In the genomic region with DNA sequence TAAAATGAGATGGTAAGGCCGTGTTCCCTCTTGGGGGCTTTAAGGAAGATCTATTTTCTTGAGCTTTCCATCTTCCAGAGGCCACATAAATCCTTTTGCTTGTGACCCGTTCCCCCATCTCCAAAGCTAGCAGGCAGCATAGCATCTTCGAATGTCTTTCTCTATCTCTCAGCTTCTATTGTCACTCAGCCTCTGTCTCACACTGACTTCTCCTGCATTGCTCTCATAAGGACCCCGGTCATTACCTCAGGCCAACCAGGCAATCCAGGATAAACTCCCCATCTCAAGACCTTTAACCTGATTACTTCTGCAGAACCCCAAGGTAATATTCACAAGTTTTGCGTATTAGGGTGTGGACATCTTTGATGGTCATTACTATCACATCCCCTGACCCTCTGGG, we compare ENCODE assay signal across 14 cellular contexts.
DNase-seq lines count a peak whose midpoint lies in the region; ATAC-seq and TF ChIP-seq lines count a peak whose summit lies in the region.
"Had no signal": no experiment of that assay in that cellular context is flagged by ENCODE, and none has a peak within 500 bp of the region (broad histone marks: within the 10 kb centered on the region; RNA-seq: fewer than 3 reads in every experiment).

No MANE protein-coding gene starts in this region.

- H3K79me1 ChIP-seq in trophoblast cell (ENCODE audit: low read length) = peaks cover 2% of the 10 kb centered on the region

- H2AFZ ChIP-seq in OCI-LY1 (ENCODE audit: low read length) = peak overlapping the region; percentile 71; the same call in 1 of the 2 replicates
- no peak overlapping the region for H2AFZ ChIP-seq in trophoblast cell (ENCODE audit: insufficient read depth, low read length, poor library complexity)
- H2AFZ ChIP-seq: GM23248 had no signal

- H3K36me3 ChIP-seq in OCI-LY1 (ENCODE audit: insufficient read depth, low read length) (no peaks in the 10 kb centered on the region), trophoblast cell (ENCODE audit: control insufficient read depth in 1 of 2, insufficient read depth in 2 of 2, low read length in 2 of 2) (no peaks in the 10 kb centered on the region), testis (ENCODE audit: low read depth, missing control alignments) (no peaks in the 10 kb centered on the region)

- no peak overlapping the region for H3K23ac ChIP-seq in trophoblast cell (ENCODE audit: low read length)

- peak overlapping the region; percentile 72 for H2BK120ac ChIP-seq in trophoblast cell (ENCODE audit: insufficient read depth, low read length, poor library complexity)

- H3K9me2 ChIP-seq in OCI-LY1 (ENCODE audit: low read depth, low read length) = no peaks in the 10 kb centered on the region

- intact Hi-C loops in posterior vena cava (cut with DNase I) (no loop called here), testis (cut with DNase I; ENCODE audit: low total_unique reads) (no loop called here)

- H3K9me3 ChIP-seq in OCI-LY1 (ENCODE audit: low read length) (no peaks in the 10 kb centered on the region), trophoblast cell (ENCODE audit: insufficient read depth, low read depth, low read length) (no peaks in the 10 kb centered on the region), testis (no peaks in the 10 kb centered on the region)

- no peak overlapping the region for H3K4me3 ChIP-seq in OCI-LY1 (ENCODE audit: low read depth, low read length, poor library complexity, severe bottlenecking)
- H3K4me3 ChIP-seq in trophoblast cell (ENCODE audit: low read depth, low read length) = no peak overlapping the region
- H3K4me3 ChIP-seq in testis = no peak overlapping the region
- H3K4me3 ChIP-seq: GM23248 had no signal

- H3K4me1 ChIP-seq in OCI-LY1 (ENCODE audit: insufficient read depth, low read length, severe bottlenecking) = peaks cover 88% of the 10 kb centered on the region
- no peaks in the 10 kb centered on the region for H3K4me1 ChIP-seq in trophoblast cell (ENCODE audit: control insufficient read depth in 1 of 2, insufficient read depth in 2 of 2, low read length in 2 of 2)
- H3K4me1 ChIP-seq in testis = peaks cover 9% of the 10 kb centered on the region

- H3K4me2 ChIP-seq in OCI-LY1 (ENCODE audit: low read length) (no peak overlapping the region), trophoblast cell (ENCODE audit: low read length) (no peak overlapping the region)

- no peak overlapping the region for H3K18ac ChIP-seq in trophoblast cell (ENCODE audit: low read length)

- no peak overlapping the region for H4K8ac ChIP-seq in trophoblast cell (ENCODE audit: low read depth, low read length)

- ATAC-seq in GM21825 (IDR thresholded peaks at IDR 0.05; ENCODE audit: unreplicated experiment) (no peak), HG02678 (IDR thresholded peaks at IDR 0.05; ENCODE audit: unreplicated experiment) (no peak)

- H3K27me3 ChIP-seq in OCI-LY1 (ENCODE audit: insufficient read depth, low read length) (no peaks in the 10 kb centered on the region), trophoblast cell (ENCODE audit: insufficient read depth, low read length) (no peaks in the 10 kb centered on the region), testis (no peaks in the 10 kb centered on the region)

- no peak overlapping the region for H3K14ac ChIP-seq in trophoblast cell (ENCODE audit: low read length)

- peak overlapping the region; percentile 31 for H3K27ac ChIP-seq in OCI-LY1 (ENCODE audit: low read depth, low read length, poor library complexity, severe bottlenecking)
- H3K27ac ChIP-seq in trophoblast cell (ENCODE audit: low read depth, low read length) = no peak overlapping the region
- H3K27ac ChIP-seq in testis = no peak overlapping the region
- H3K27ac ChIP-seq: GM23248 had no signal

- peak overlapping the region; percentile 31 for H2BK5ac ChIP-seq in trophoblast cell (ENCODE audit: low read depth, low read length, poor library complexity)

- H4K91ac ChIP-seq in trophoblast cell (ENCODE audit: low read depth, low read length) = peak overlapping the region; percentile 37

- H3K9ac ChIP-seq in OCI-LY1 (ENCODE audit: low read length) (no peak overlapping the region; the same call in 1 of the 2 replicates), trophoblast cell (ENCODE audit: low read length) (no peak overlapping the region)
- H3K9ac ChIP-seq: GM23248 had no signal

- no peak overlapping the region for H4K12ac ChIP-seq in trophoblast cell (ENCODE audit: low read depth, low read length)

- no peak overlapping the region for H3K4ac ChIP-seq in trophoblast cell (ENCODE audit: low read depth, low read length)

- no peaks in the 10 kb centered on the region for H3K79me2 ChIP-seq in OCI-LY1 (ENCODE audit: insufficient read depth, low read length)
- H3K79me2 ChIP-seq in trophoblast cell (ENCODE audit: control insufficient read depth, insufficient read depth, low read length, poor library complexity) = no peaks in the 10 kb centered on the region

- H2AK5ac ChIP-seq in trophoblast cell (ENCODE audit: low read length) = no peak overlapping the region

- H3F3A ChIP-seq in OCI-LY1 (ENCODE audit: insufficient read depth, low read length) = no peaks in the 10 kb centered on the region

- TF ChIP-seq CTCF in OCI-LY1 (IDR thresholded peaks at IDR 0.05; ENCODE audit: low read length) (no peak), testis (IDR thresholded peaks at IDR 0.05) (no peak)

- WGBS in trophoblast cell (ENCODE audit: extremely low coverage, insufficient coverage, insufficient read length) = no CpG with 5 or more reads among the region's 5 CpGs
- 89 to 91% methylated on average over 5 of the region's 5 CpGs for WGBS in testis, 2 donors

- H4K20me1 ChIP-seq in OCI-LY1 (ENCODE audit: insufficient read depth, low read length) = no peaks in the 10 kb centered on the region

- peak overlapping the region; percentile 71 for H2BK12ac ChIP-seq in trophoblast cell (ENCODE audit: low read length)

- DNase-seq in globus pallidus (ENCODE audit: low spot score) = peak; percentile 63
- no peak for DNase-seq in trophoblast cell
- DNase-seq in posterior vena cava (ENCODE audit: low spot score) = no peak
- no peak for DNase-seq in testis
- DNase-seq: ACHN; C1 segment of cervical spinal cord; Calu3; CD4-positive, alpha-beta T cell; DMS 273 treated with DMSO at 0.1 percent for 48 hours; GM23248; H7 had no signal

- no peak for TF ChIP-seq POLR2A in testis (IDR thresholded peaks at IDR 0.05)
